ENCODE assay signal across 32 cellular contexts in the genomic region with DNA sequence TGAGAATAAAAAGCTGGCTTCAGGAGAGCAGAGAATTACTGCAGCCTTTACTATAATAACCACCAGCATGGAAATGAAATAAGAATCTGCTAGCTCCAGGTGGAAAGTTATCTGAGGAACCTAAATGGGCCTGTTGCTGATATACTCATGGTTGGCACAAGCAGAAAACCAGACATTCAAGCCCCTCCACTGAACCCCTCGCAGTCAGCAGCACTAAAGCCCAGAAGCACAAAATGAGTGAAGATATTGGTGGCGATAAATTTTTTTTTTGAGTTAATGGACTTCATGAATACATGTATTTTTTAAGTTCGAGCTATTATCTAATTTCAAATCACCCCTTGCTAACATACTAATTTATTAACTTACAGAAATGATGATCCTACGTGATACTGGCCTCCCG.
"Had no signal": no experiment of that assay in that cellular context is flagged by ENCODE, and none has a peak within 500 bp of the region (broad histone marks: within the 10 kb centered on the region; RNA-seq: fewer than 3 reads in every experiment).

No MANE protein-coding gene starts in this region.

- H3K4me3 ChIP-seq: adrenal gland, body of pancreas, breast epithelium had no signal

- DNase-seq: activated B cell treated with CpG ODN at 0.5 μM for 24 hours; activated CD4-positive, alpha-beta memory T cell treated with anti-CD3 and anti-CD28 coated beads for 36 hours; activated CD4-positive, alpha-beta T cell treated with anti-CD3 and anti-CD28 coated beads for 4 hours; activated CD4-positive, alpha-beta T cell treated with anti-CD3 and anti-CD28 coated beads, Interleukin-2, amount 10 ng/mL, durations not matched to agents 24 days and 14 days; activated CD4-positive, alpha-beta T cell treated with anti-CD3 and anti-CD28 coated beads, Interleukin-2, amount 50 U/mL, for 1 hour; activated CD4-positive, alpha-beta T cell treated with anti-CD3 and anti-CD28 coated beads, Interleukin-2, amount 50 U/mL, for 4 hours; activated CD4-positive, CD25-positive, alpha-beta regulatory T cell treated with anti-CD3 and anti-CD28 coated beads, Interleukin-2, amount 50 U/mL, for 72 hours; activated CD8-positive, alpha-beta memory T cell treated with anti-CD3 and anti-CD28 coated beads, Interleukin-2, amount 50 U/mL, for 4 hours; activated CD8-positive, alpha-beta T cell treated with anti-CD3 and anti-CD28 coated beads for 36 hours; activated effector memory CD4-positive, alpha-beta T cell treated with anti-CD3 and anti-CD28 coated beads, Interleukin-2, amount 50 U/mL, for 16 hours; activated gamma-delta T cell treated with Interleukin-2 at 50 U/mL for 16 hours; activated naive CD4-positive, alpha-beta T cell; activated naive CD4-positive, alpha-beta T cell treated with anti-CD3 and anti-CD28 coated beads for 36 hours; activated naive CD4-positive, alpha-beta T cell treated with anti-CD3 and anti-CD28 coated beads, Interleukin-2, amount 50 U/mL, for 16 hours; activated naive CD8-positive, alpha-beta T cell treated with anti-CD3 and anti-CD28 coated beads for 36 hours; activated T-cell treated with anti-CD3 and anti-CD28 coated beads for 4 hours; activated T-cell treated with anti-CD3 and anti-CD28 coated beads, Interleukin-2, amount 50 U/mL, for 1 hour; activated T-cell treated with anti-CD3 and anti-CD28 coated beads, Interleukin-2, amount 50 U/mL, for 4 hours; activated T-cell treated with anti-CD3 and anti-CD28 coated beads, Interleukin-2, amount 50 U/mL, for 72 hours; adrenal gland; amniotic stem cell; aorta; body of pancreas; brain microvascular endothelial cell; central memory CD4-positive, alpha-beta T cell; T-helper 9 cell had no signal

- H3K9me3 ChIP-seq: adrenal gland, body of pancreas, breast epithelium had no signal

- ATAC-seq: activated CD8-positive, alpha-beta T cell treated with anti-CD3 and anti-CD28 coated beads for 36 hours; activated naive CD4-positive, alpha-beta T cell treated with anti-CD3 and anti-CD28 coated beads, Interleukin-2, amount 50 U/mL, for 72 hours; activated T-cell treated with anti-CD3 and anti-CD28 coated beads, Interleukin-2, amount 50 U/mL, for 4 hours; activated T-cell treated with anti-CD3 and anti-CD28 coated beads, Interleukin-2, amount 50 U/mL, for 72 hours; activated T-helper 17 cell treated with anti-CD3 and anti-CD28 coated beads, Interleukin-2, amount 50 U/mL, for 72 hours; body of pancreas had no signal

- H3K4me1 Mint-ChIP-seq: activated B cell treated with CpG ODN at 0.5 μM for 24 hours; activated CD4-positive, alpha-beta T cell treated with anti-CD3 and anti-CD28 coated beads, Interleukin-2, amount 10 ng/mL, durations not matched to agents 24 days and 14 days; activated naive CD8-positive, alpha-beta T cell treated with anti-CD3 and anti-CD28 coated beads for 36 hours; activated T-helper 17 cell treated with anti-CD3 and anti-CD28 coated beads, Interleukin-2, amount 50 U/mL, for 72 hours had no signal

- H3K27me3 ChIP-seq: adrenal gland, body of pancreas, brain microvascular endothelial cell, breast epithelium had no signal

- H3K27me3 Mint-ChIP-seq: activated B cell treated with CpG ODN at 0.5 μM for 24 hours; activated CD4-positive, alpha-beta T cell treated with anti-CD3 and anti-CD28 coated beads, Interleukin-2, amount 10 ng/mL, durations not matched to agents 24 days and 14 days; activated CD8-positive, alpha-beta T cell treated with anti-CD3 and anti-CD28 coated beads for 36 hours had no signal

- H3K4me3 Mint-ChIP-seq: activated B cell treated with CpG ODN at 0.5 μM for 24 hours; activated CD4-positive, alpha-beta memory T cell treated with anti-CD3 and anti-CD28 coated beads for 36 hours; activated CD4-positive, alpha-beta T cell treated with anti-CD3 and anti-CD28 coated beads, Interleukin-2, amount 10 ng/mL, durations not matched to agents 24 days and 14 days; activated CD8-positive, alpha-beta T cell treated with anti-CD3 and anti-CD28 coated beads for 36 hours; activated naive CD4-positive, alpha-beta T cell treated with anti-CD3 and anti-CD28 coated beads for 36 hours; activated naive CD8-positive, alpha-beta T cell treated with anti-CD3 and anti-CD28 coated beads for 36 hours; activated T-cell treated with anti-CD3 and anti-CD28 coated beads, Interleukin-2, amount 50 U/mL, for 4 hours; activated T-cell treated with anti-CD3 and anti-CD28 coated beads, Interleukin-2, amount 50 U/mL, for 72 hours; activated T-helper 1 cell treated with anti-CD3 and anti-CD28 coated beads, Interleukin-12 subunit alpha, Interleukin-12 subunit beta, Interleukin-2, Interleukin-4 antibody, amounts not matched to agents 30 ng/mL and 10 ng/mL and 1 ng/mL, durations not matched to agents 14 hours and 24 hours and 36 hours; activated T-helper 17 cell treated with anti-CD3 and anti-CD28 coated beads, Interleukin-2, amount 50 U/mL, for 72 hours; T-helper 2 cell treated with Interferon-gamma antibody and Interleukin-4, amounts not matched to agents 5 μg/mL and 100 μg/mL, for 36 hours had no signal

- H3K36me3 Mint-ChIP-seq: activated CD4-positive, alpha-beta memory T cell treated with anti-CD3 and anti-CD28 coated beads for 36 hours; activated naive CD4-positive, alpha-beta T cell treated with anti-CD3 and anti-CD28 coated beads, Interleukin-2, amount 50 U/mL, for 72 hours; activated naive CD8-positive, alpha-beta T cell treated with anti-CD3 and anti-CD28 coated beads for 36 hours had no signal

- H3K27ac Mint-ChIP-seq: activated B cell treated with CpG ODN at 0.5 μM for 24 hours; activated CD4-positive, alpha-beta memory T cell treated with anti-CD3 and anti-CD28 coated beads for 36 hours; activated CD4-positive, alpha-beta T cell treated with anti-CD3 and anti-CD28 coated beads, Interleukin-2, amount 10 ng/mL, durations not matched to agents 24 days and 14 days; activated CD8-positive, alpha-beta T cell treated with anti-CD3 and anti-CD28 coated beads for 36 hours; activated naive CD4-positive, alpha-beta T cell treated with anti-CD3 and anti-CD28 coated beads for 36 hours; activated naive CD4-positive, alpha-beta T cell treated with anti-CD3 and anti-CD28 coated beads, Interleukin-2, amount 50 U/mL, for 72 hours; activated naive CD8-positive, alpha-beta T cell treated with anti-CD3 and anti-CD28 coated beads for 36 hours; activated T-cell treated with anti-CD3 and anti-CD28 coated beads, Interleukin-2, amount 50 U/mL, for 72 hours; activated T-helper 1 cell treated with anti-CD3 and anti-CD28 coated beads, Interleukin-12 subunit alpha, Interleukin-12 subunit beta, Interleukin-2, Interleukin-4 antibody, amounts not matched to agents 30 ng/mL and 10 ng/mL and 1 ng/mL, durations not matched to agents 14 hours and 24 hours and 36 hours; activated T-helper 17 cell treated with anti-CD3 and anti-CD28 coated beads, Interleukin-2, amount 50 U/mL, for 72 hours; T-helper 2 cell treated with Interferon-gamma antibody and Interleukin-4, amounts not matched to agents 5 μg/mL and 100 μg/mL, for 36 hours had no signal

- H3K27ac ChIP-seq: adrenal gland, body of pancreas, brain microvascular endothelial cell, breast epithelium, VCaP had no signal

- H3K36me3 ChIP-seq: adrenal gland, brain microvascular endothelial cell, breast epithelium had no signal

- H3K4me1 ChIP-seq: adrenal gland, body of pancreas, breast epithelium had no signal

- H3K9me3 Mint-ChIP-seq: activated CD4-positive, alpha-beta memory T cell treated with anti-CD3 and anti-CD28 coated beads for 36 hours; activated CD4-positive, alpha-beta T cell treated with anti-CD3 and anti-CD28 coated beads, Interleukin-2, amount 10 ng/mL, durations not matched to agents 24 days and 14 days; activated CD8-positive, alpha-beta T cell treated with anti-CD3 and anti-CD28 coated beads for 36 hours; activated naive CD4-positive, alpha-beta T cell treated with anti-CD3 and anti-CD28 coated beads for 36 hours; activated naive CD4-positive, alpha-beta T cell treated with anti-CD3 and anti-CD28 coated beads, Interleukin-2, amount 50 U/mL, for 72 hours; activated naive CD8-positive, alpha-beta T cell treated with anti-CD3 and anti-CD28 coated beads for 36 hours; activated T-cell treated with anti-CD3 and anti-CD28 coated beads, Interleukin-2, amount 50 U/mL, for 4 hours; activated T-cell treated with anti-CD3 and anti-CD28 coated beads, Interleukin-2, amount 50 U/mL, for 72 hours; activated T-helper 1 cell treated with anti-CD3 and anti-CD28 coated beads, Interleukin-12 subunit alpha, Interleukin-12 subunit beta, Interleukin-2, Interleukin-4 antibody, amounts not matched to agents 30 ng/mL and 10 ng/mL and 1 ng/mL, durations not matched to agents 14 hours and 24 hours and 36 hours; activated T-helper 17 cell treated with anti-CD3 and anti-CD28 coated beads, Interleukin-2, amount 50 U/mL, for 72 hours; T-helper 2 cell treated with Interferon-gamma antibody and Interleukin-4, amounts not matched to agents 5 μg/mL and 100 μg/mL, for 36 hours had no signal
